In the genomic region with DNA sequence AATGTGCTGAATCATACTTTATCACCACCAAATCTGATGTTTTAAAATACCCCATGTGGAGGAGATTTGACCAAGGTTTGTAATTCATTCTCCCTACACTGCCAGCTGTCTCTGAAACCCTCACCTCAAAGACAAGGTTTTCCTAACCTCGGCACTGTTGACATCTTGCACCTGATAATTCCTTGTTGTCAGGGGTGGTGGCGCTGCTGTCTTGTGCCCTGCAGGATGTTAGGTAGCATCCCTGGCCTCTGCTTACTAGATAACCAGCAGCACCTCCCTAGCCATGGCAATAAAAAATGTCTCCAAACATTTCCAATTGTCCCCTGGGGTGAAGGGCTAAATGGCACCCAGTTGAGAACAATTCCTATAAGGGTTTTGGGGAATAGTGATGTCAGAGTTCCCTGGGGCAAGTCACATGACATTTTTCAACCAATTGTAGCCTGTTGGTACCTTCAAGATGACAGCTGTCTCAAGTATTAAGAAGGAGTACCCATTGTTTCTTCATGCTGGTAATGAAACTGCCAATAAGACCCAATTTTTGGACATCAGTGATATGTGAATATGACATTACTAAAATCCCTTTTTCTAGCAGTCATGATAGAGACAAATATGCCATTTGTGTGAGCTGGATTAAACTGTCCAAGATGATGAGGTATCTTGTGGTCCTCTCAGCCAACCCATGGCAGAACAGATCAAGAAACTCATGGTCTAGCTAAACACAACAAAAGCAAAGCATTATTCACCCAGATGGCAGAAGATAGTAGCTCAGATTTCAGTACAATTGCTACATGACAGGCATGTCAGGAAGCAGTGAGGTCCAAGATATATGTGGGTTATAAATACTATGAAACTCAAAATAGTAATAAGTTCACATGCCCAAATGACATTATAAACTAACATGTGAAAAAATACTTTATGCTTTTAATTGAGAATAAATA, we compare ENCODE assay signal across 1 cellular context.
TF ChIP-seq lines count a peak whose summit lies in the region.

No MANE protein-coding gene starts in this region.

TF ChIP-seq in GM23338, 12 proteins besides CTCF, POLR2A, EP300 and RAD21 (continued from another document):
- TF ChIP-seq REST (IDR thresholded peaks at IDR 0.05; ENCODE audit: unreplicated experiment), result no peak
- no peak for TF ChIP-seq ZNF462 (CRISPR knock-in tag; IDR thresholded peaks at IDR 0.05)
- TF ChIP-seq POLR2AphosphoS5 (IDR thresholded peaks at IDR 0.05; ENCODE audit: low read depth), result no peak
